8 cellular contexts compared by ENCODE assay signal in the genomic region with DNA sequence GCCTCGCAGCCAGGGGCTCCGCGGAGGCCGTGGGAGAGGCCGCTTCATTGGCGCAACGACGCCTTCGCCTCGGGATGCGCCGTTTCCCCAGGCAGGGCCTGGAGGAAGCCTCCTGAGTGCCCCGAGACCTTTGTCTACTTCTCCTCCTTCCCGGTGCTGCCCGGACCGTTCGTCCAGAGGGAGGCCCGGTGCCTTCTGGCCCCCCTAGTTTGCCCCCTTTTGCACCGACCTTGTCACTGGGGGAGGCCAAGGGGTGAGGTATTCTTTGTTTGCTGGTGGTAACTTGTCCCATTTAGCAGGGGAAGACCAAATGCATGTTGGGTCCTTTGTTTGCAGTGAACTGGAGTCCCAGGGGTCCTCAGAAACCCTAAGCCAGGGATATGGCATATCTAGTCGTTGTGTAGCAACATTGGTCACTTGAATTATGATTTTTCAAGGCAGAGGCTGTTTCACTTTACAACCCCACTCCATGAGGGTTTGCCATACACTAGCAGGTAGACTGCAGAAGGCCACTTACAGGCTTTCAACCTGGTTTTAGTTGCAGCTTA. TPM values are rescaled to one million over a fixed set of nuclear protein-coding genes. Genes with fewer than 3 reads are reported as not detected.
A peak's percentile ranks its signal among the peaks of the same experiment; 100 is the strongest.
DNase-seq lines count a peak whose midpoint lies in the region; ATAC-seq, FAIRE-seq and TF ChIP-seq lines count a peak whose summit lies in the region.

No MANE protein-coding gene starts in this region.

- H3K36me3 ChIP-seq in GM23338 (ENCODE audit: insufficient read depth): peaks cover 7% of the 10 kb centered on the region; the same call in 1 of the 2 replicates
- peaks cover 6% of the 10 kb centered on the region; the same call in 1 of the 2 replicates for H3K36me3 ChIP-seq in OCI-LY1 (ENCODE audit: insufficient read depth, low read length)
- H3K36me3 ChIP-seq in endodermal cell (ENCODE audit: control insufficient read depth, insufficient read depth, low read length): peaks cover 13% of the 10 kb centered on the region
- H3K36me3 ChIP-seq in ovary: no peaks in the 10 kb centered on the region

- peaks cover 24% of the 10 kb centered on the region for H3K79me2 ChIP-seq in GM23338 (replicated peaks; ENCODE audit: insufficient read depth)
- no peaks in the 10 kb centered on the region; the same call in 1 of the 2 replicates for H3K79me2 ChIP-seq in OCI-LY1 (ENCODE audit: insufficient read depth, low read length)

- H3K36me3 Mint-ChIP-seq in GM23338 (ENCODE audit: low read depth) (peaks cover 23% of the 10 kb centered on the region), endodermal cell (ENCODE audit: low read depth) (peaks cover 19% of the 10 kb centered on the region)

- H3K27ac ChIP-seq in GM23338 (ENCODE audit: low read depth) (peak overlapping the region; percentile 93; the same call in 1 of the 2 replicates), OCI-LY1 (ENCODE audit: low read depth, low read length, poor library complexity, severe bottlenecking) (no peak overlapping the region), endodermal cell (ENCODE audit: low read depth, low read length) (peak overlapping the region; percentile 96), ovary (peak overlapping the region; percentile 88 to 94)

- TF ChIP-seq CTCF in GM23338 (conservative IDR thresholded peaks at IDR 0.05; ENCODE audit: low read depth in 2 of 2) (no peak), OCI-LY1 (IDR thresholded peaks at IDR 0.05; ENCODE audit: low read length) (no peak), endodermal cell (conservative IDR thresholded peaks at IDR 0.05) (no peak), ovary (IDR thresholded peaks at IDR 0.05) (no peak)

- H3K4me1 ChIP-seq in GM23338 (ENCODE audit: insufficient read depth) (peaks cover 17% of the 10 kb centered on the region), OCI-LY1 (ENCODE audit: insufficient read depth, low read length, severe bottlenecking) (peaks cover 26% of the 10 kb centered on the region), endodermal cell (ENCODE audit: control insufficient read depth, insufficient read depth, low read length) (peaks cover 4% of the 10 kb centered on the region), ovary (ENCODE audit: insufficient read depth) (peaks cover 6% of the 10 kb centered on the region)

- TF ChIP-seq EP300 in ovary (IDR thresholded peaks at IDR 0.05): no peak

- no peaks in the 10 kb centered on the region for H3K9me2 ChIP-seq in GM23338 (ENCODE audit: insufficient read depth)
- H3K9me2 ChIP-seq in OCI-LY1 (ENCODE audit: low read depth, low read length): no peaks in the 10 kb centered on the region

- no peak for DNase-seq in GM23338 (ENCODE audit: low spot score)
- no peak for DNase-seq in endodermal cell
- DNase-seq in ovary: no peak
- DNase-seq in effector CD8-positive, alpha-beta T cell (lab: John Stamatoyannopoulos, UW): no peak
- no peak for DNase-seq in urothelium cell line (ENCODE audit: low spot score)
- DNase-seq in AG08396 (ENCODE audit: low spot score): no peak

- H3K9ac ChIP-seq in OCI-LY1 (ENCODE audit: low read length) (peak overlapping the region; percentile 85), endodermal cell (ENCODE audit: extremely low read depth, low read length, poor library complexity, severe bottlenecking) (peak overlapping the region; percentile 78)

- H3K9me3 Mint-ChIP-seq in GM23338: no peaks in the 10 kb centered on the region
- H3K9me3 Mint-ChIP-seq in endodermal cell: no peaks in the 10 kb centered on the region

- 0 out of 2 replicates have a peak, but pooled peaks cover 3% of the 10 kb centered on the region for H4K20me1 ChIP-seq in GM23338 (replicated peaks; ENCODE audit: insufficient read depth)
- no peaks in the 10 kb centered on the region for H4K20me1 ChIP-seq in OCI-LY1 (ENCODE audit: insufficient read depth, low read length)

- H3F3A ChIP-seq in GM23338 (replicated peaks; ENCODE audit: low read depth) (peaks cover 25% of the 10 kb centered on the region), OCI-LY1 (ENCODE audit: insufficient read depth, low read length) (no peaks in the 10 kb centered on the region)

- peak overlapping the region; percentile 98 for H3K4me3 ChIP-seq in GM23338
- peak overlapping the region; percentile 82 for H3K4me3 ChIP-seq in OCI-LY1 (ENCODE audit: low read depth, low read length, poor library complexity, severe bottlenecking)
- peak overlapping the region; percentile 82 for H3K4me3 ChIP-seq in endodermal cell (ENCODE audit: low read length)
- H3K4me3 ChIP-seq in ovary: peak overlapping the region; percentile 88

- peaks cover 5% of the 10 kb centered on the region for H3K27me3 Mint-ChIP-seq in GM23338 (ENCODE audit: insufficient read depth, low read depth, poor library complexity)
- H3K27me3 Mint-ChIP-seq in endodermal cell (ENCODE audit: insufficient read depth): no peaks in the 10 kb centered on the region

- intact Hi-C loops in ovary (cut with DNase I): no loop called here

- peak overlapping the region; percentile 99 for H3K27ac Mint-ChIP-seq in GM23338
- H3K27ac Mint-ChIP-seq in endodermal cell: peak overlapping the region; percentile 99

- TF ChIP-seq POLR2A in ovary (IDR thresholded peaks at IDR 0.05): no peak

- H2AFZ ChIP-seq in GM23338: peak overlapping the region; percentile 98
- H2AFZ ChIP-seq in OCI-LY1 (ENCODE audit: low read length): no peak overlapping the region

- ATAC-seq in GM23338 (peak; percentile 6; the same call in 1 of the 3 replicates), GM18511 (IDR thresholded peaks at IDR 0.05; ENCODE audit: unreplicated experiment) (no peak)

- H3K4me2 ChIP-seq in GM23338 (peak overlapping the region; percentile 99), OCI-LY1 (ENCODE audit: low read length) (peak overlapping the region; percentile 74)

- FAIRE-seq in urothelium cell line (lab: Jason Lieb, UNC): no peak

- H3K27me3 ChIP-seq in GM23338 (ENCODE audit: insufficient read depth) (no peaks in the 10 kb centered on the region), OCI-LY1 (ENCODE audit: insufficient read depth, low read length) (no peaks in the 10 kb centered on the region), endodermal cell (ENCODE audit: control insufficient read depth, insufficient read depth, low read length, poor library complexity, severe bottlenecking) (no peaks in the 10 kb centered on the region), ovary (no peaks in the 10 kb centered on the region)

- H3K4me1 Mint-ChIP-seq in GM23338 (peaks cover 5% of the 10 kb centered on the region; the same call in 2 of the 3 replicates), endodermal cell (peaks cover 13% of the 10 kb centered on the region)

- no peaks in the 10 kb centered on the region for H3K9me3 ChIP-seq in OCI-LY1 (ENCODE audit: low read length)
- no peaks in the 10 kb centered on the region for H3K9me3 ChIP-seq in endodermal cell (ENCODE audit: control insufficient read depth, low read length)
- H3K9me3 ChIP-seq in ovary: no peaks in the 10 kb centered on the region

- H3K4me3 Mint-ChIP-seq in GM23338 (peak overlapping the region; percentile 100), endodermal cell (peak overlapping the region; percentile 94)

- WGBS in endodermal cell (ENCODE audit: insufficient coverage in 1 of 2, insufficient read length in 1 of 2), 2 experiments: 0 to 1% methylated on average over 13 to 20 of the region's 20 CpGs
- 0% methylated on average over 20 of the region's 20 CpGs for WGBS in ovary, 3 donors

TF ChIP-seq in GM23338, 12 proteins besides CTCF, POLR2A, EP300 and RAD21 (continues in another document):
- TF ChIP-seq ZNF114 (CRISPR knock-in tag; IDR thresholded peaks at IDR 0.05): no peak
- TF ChIP-seq ZNF331 (CRISPR knock-in tag; IDR thresholded peaks at IDR 0.05; ENCODE audit: low read depth): no peak
- TF ChIP-seq, protein P1, sequence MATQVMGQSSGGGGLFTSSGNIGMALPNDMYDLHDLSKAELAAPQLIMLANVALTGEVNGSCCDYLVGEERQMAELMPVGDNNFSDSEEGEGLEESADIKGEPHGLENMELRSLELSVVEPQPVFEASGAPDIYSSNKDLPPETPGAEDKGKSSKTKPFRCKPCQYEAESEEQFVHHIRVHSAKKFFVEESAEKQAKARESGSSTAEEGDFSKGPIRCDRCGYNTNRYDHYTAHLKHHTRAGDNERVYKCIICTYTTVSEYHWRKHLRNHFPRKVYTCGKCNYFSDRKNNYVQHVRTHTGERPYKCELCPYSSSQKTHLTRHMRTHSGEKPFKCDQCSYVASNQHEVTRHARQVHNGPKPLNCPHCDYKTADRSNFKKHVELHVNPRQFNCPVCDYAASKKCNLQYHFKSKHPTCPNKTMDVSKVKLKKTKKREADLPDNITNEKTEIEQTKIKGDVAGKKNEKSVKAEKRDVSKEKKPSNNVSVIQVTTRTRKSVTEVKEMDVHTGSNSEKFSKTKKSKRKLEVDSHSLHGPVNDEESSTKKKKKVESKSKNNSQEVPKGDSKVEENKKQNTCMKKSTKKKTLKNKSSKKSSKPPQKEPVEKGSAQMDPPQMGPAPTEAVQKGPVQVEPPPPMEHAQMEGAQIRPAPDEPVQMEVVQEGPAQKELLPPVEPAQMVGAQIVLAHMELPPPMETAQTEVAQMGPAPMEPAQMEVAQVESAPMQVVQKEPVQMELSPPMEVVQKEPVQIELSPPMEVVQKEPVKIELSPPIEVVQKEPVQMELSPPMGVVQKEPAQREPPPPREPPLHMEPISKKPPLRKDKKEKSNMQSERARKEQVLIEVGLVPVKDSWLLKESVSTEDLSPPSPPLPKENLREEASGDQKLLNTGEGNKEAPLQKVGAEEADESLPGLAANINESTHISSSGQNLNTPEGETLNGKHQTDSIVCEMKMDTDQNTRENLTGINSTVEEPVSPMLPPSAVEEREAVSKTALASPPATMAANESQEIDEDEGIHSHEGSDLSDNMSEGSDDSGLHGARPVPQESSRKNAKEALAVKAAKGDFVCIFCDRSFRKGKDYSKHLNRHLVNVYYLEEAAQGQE (IDR thresholded peaks at IDR 0.05; ENCODE audit: unreplicated experiment): no peak
- TF ChIP-seq NANOG (IDR thresholded peaks at IDR 0.05; ENCODE audit: borderline replicate concordance): no peak

RNA-seq across cellular contexts. Expression of a gene that starts 0.6 kb away (rescaled TPM):
- total RNA-seq in GM23338 (2014; rRNA removed; shearing (Covaris generic)): 113 and 125 TPM in 2 replicates
- 47.5 and 52.8 TPM in 2 replicates for polyA plus RNA-seq in GM23338 (2016; fragmentation: Nextera tagmentation; extraction: Ambion mirVana)
- 100 to 1,000 TPM; 104 to 113 TPM for total RNA-seq in endodermal cell
- polyA plus RNA-seq in endodermal cell (2013, experiment 1 of 2): 96.9 TPM
- polyA plus RNA-seq in endodermal cell (2013, experiment 2 of 2): 86.5 TPM
- 10 to 100 TPM; 48.0 to 66.8 (median 60.3) TPM for total RNA-seq in ovary
- 10 to 100 TPM; 19.5 to 44.5 TPM for polyA plus RNA-seq in ovary

RNA-seq across cellular contexts. Expression of a gene that starts 21.9 kb away (rescaled TPM):
- total RNA-seq in GM23338 (2014; rRNA removed; shearing (Covaris generic)): 151 and 171 TPM in 2 replicates
- polyA plus RNA-seq in GM23338 (2016; fragmentation: Nextera tagmentation; extraction: Ambion mirVana) (93.7 and 105 TPM in 2 replicates), ovary (10 to 100 TPM; 24.8 to 50.6 TPM)
- total RNA-seq in endodermal cell (100 to 1,000 TPM; 200 to 231 TPM), ovary (10 to 100 TPM; 26.1 to 68.9 (median 64.5) TPM)
- polyA plus RNA-seq in endodermal cell (2013, experiment 1 of 2): 149 TPM
- 144 TPM for polyA plus RNA-seq in endodermal cell (2013, experiment 2 of 2)
